ENCODE assay signal across 28 cellular contexts in the genomic region with DNA sequence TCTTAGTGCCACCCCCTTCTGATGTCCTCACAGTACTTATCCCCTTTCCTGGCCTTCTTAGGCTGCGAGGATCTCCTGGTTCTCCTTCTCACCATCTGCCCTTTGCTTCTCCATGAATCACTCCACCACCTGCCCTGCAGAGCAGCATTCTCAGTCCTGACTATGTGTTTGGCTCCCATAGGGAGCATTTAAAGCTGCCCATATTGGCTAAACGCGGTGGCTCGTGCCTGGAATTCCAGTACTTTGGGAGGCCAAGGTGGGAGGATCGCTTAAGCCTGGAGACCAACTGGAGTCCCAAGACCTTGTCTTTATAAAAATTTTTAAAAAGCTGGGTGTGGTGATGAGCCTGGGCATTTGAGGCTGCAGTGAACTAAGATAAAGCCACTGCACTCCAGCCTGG.
"Had no signal": no experiment of that assay in that cellular context is flagged by ENCODE, and none has a peak within 500 bp of the region (broad histone marks: within the 10 kb centered on the region; RNA-seq: fewer than 3 reads in every experiment).

No MANE protein-coding gene starts in this region.

- H3K27ac ChIP-seq: neutrophil, ovary, parathyroid adenoma, psoas muscle, skin epidermis, spleen, suprapubic skin, testis, tibial artery, transverse colon, upper lobe of left lung, vagina had no signal

- ATAC-seq: naive thymus-derived CD8-positive, alpha-beta T cell; natural killer cell treated with Interleukin-12 subunit alpha and Interleukin-12 subunit beta and Interleukin-15 and Interleukin-18, amount 100 ng/mL, for 72 hours; stimulated activated memory B cell treated with anti-CD40 and anti-IgM and Interleukin-4, amounts not matched to agents 10 μg/mL and 1 μg/mL and 100 μg/mL, for 72 hours; stimulated activated naive CD8-positive, alpha-beta T cell treated with anti-CD3 and anti-CD28 coated beads, Interleukin-15, amount 100 ng/mL, for 72 hours; stimulated activated naive CD8-positive, alpha-beta T cell treated with anti-CD3 and anti-CD28 coated beads, Interleukin-15, Interleukin-2, amounts not matched to agents 100 U/mL and 50 U/mL, for 24 hours had no signal

- H3K36me3 ChIP-seq: neutrophil, ovary, right lobe of liver, spleen, suprapubic skin, tibial artery, transverse colon, upper lobe of left lung, vagina had no signal

- H2AFZ ChIP-seq: parathyroid adenoma had no signal

- H3K4me1 ChIP-seq: spleen, testis, tibial artery, upper lobe of left lung had no signal

- H3K9ac ChIP-seq: parathyroid adenoma had no signal

- H3K27me3 ChIP-seq: neutrophil, ovary, right lobe of liver, suprapubic skin, testis, tibial artery, transverse colon, upper lobe of left lung, vagina had no signal

- H3K4me3 ChIP-seq: ovary, psoas muscle, right lobe of liver, skin epidermis, smooth muscle cell, spleen, suprapubic skin, testis, tibial artery, transverse colon, upper lobe of left lung, vagina had no signal

- H3K79me2 ChIP-seq: parathyroid adenoma had no signal

- H3K9me3 ChIP-seq: neutrophil, ovary, psoas muscle, right lobe of liver, spleen, suprapubic skin, testis, tibial artery, transverse colon, upper lobe of left lung, vagina had no signal

- DNase-seq: naive B cell; naive thymus-derived CD8-positive, alpha-beta T cell; nephron progenitor cell; ovary; posterior cingulate gyrus; psoas muscle; spleen; stimulated activated CD4-positive, alpha-beta T cell treated with anti-CD3 and anti-CD28 coated beads, Interleukin-12 subunit alpha, Interleukin-12 subunit beta, amount 100 ng/mL, for 4 hours; stimulated activated CD4-positive, alpha-beta T cell treated with anti-CD3 and anti-CD28 coated beads, Interleukin-1b, Interleukin-23, amount 100 ng/mL, for 48 hours; stimulated activated CD4-positive, alpha-beta T cell treated with anti-CD3 and anti-CD28 coated beads, Interleukin-4, amount 100 ng/mL, for 1 hour; stimulated activated CD4-positive, alpha-beta T cell treated with anti-CD3 and anti-CD28 coated beads, Interleukin-4, amount 100 ng/mL, for 4 hours; stimulated activated CD8-positive, alpha-beta memory T cell treated with anti-CD3 and anti-CD28 coated beads, Interleukin-4, amount 100 ng/mL, for 48 hours; stimulated activated naive CD4-positive, alpha-beta T cell; stimulated activated naive CD8-positive, alpha-beta T cell treated with anti-CD3 and anti-CD28 coated beads, Interleukin-15, amount 100 ng/mL, for 72 hours; stimulated activated naive CD8-positive, alpha-beta T cell treated with anti-CD3 and anti-CD28 coated beads, Interleukin-15, Interleukin-2, amounts not matched to agents 100 U/mL and 50 U/mL, for 24 hours; testis; tibial artery; transverse colon; upper lobe of left lung had no signal

- H3K4me2 ChIP-seq: smooth muscle cell had no signal
